ENCODE assay signal across 35 cellular contexts in genomic region chr1:165917166-165917565, GRCh38.
A peak's percentile ranks its signal among the peaks of the same experiment; 100 is the strongest.
DNase-seq lines count a peak whose midpoint lies in the region; ATAC-seq and TF ChIP-seq lines count a peak whose summit lies in the region.
"Had no signal": no experiment of that assay in that cellular context is flagged by ENCODE, and none has a peak within 500 bp of the region (broad histone marks: within the 10 kb centered on the region; RNA-seq: fewer than 3 reads in every experiment).

No MANE protein-coding gene starts in this region.

- no peaks in the 10 kb centered on the region for H3K36me3 ChIP-seq in RWPE2 (ENCODE audit: low read depth)
- H3K36me3 ChIP-seq: BE2C, BLaER1 had no signal

- H3K27ac Mint-ChIP-seq in WTC11 (no peak overlapping the region), mesothelial cell of epicardium (no peak overlapping the region)
- H3K27ac Mint-ChIP-seq: B cell; CD14-positive monocyte; CD4-positive, alpha-beta memory T cell; CD4-positive, alpha-beta T cell; CD4-positive, CD25-positive, alpha-beta regulatory T cell; CD8-positive, alpha-beta T cell had no signal

- H3K9me3 Mint-ChIP-seq in WTC11 (no peaks in the 10 kb centered on the region), mesothelial cell of epicardium (no peaks in the 10 kb centered on the region)
- H3K9me3 Mint-ChIP-seq: CD14-positive monocyte; CD4-positive, alpha-beta memory T cell; CD4-positive, alpha-beta T cell; CD4-positive, CD25-positive, alpha-beta regulatory T cell; CD8-positive, alpha-beta memory T cell; CD8-positive, alpha-beta T cell had no signal

- H3K9me3 ChIP-seq in RWPE2 (ENCODE audit: severe bottlenecking), result no peaks in the 10 kb centered on the region
- H3K9me3 ChIP-seq: A549; BE2C; BLaER1; BLaER1 treated with 17β-estradiol and CSF1 and Interleukin-3, amounts not matched to agents 10 nM and 100 nM; Caco-2 had no signal

- CTCF ChIA-PET in WTC11 (lab: Charles Lee), result interaction anchor here (0.6 kb wide), 2 partner anchors 198 to 309 kb away, joined by 3 read pairs; no protein-coding TSS in a partner anchor

- POLR2A ChIA-PET in WTC11 (lab: Charles Lee), result no interaction called here

- H3K4me1 Mint-ChIP-seq in WTC11 (peaks cover 3% of the 10 kb centered on the region), mesothelial cell of epicardium (peaks cover 3% of the 10 kb centered on the region)

- peak; percentile 1 for DNase-seq in RWPE2 (ENCODE audit: low spot score)
- no peak for DNase-seq in WTC11 (ENCODE audit: low spot score)
- peak; percentile 24 for DNase-seq in islet precursor cell
- DNase-seq in mesenteric fat pad (ENCODE audit: low spot score), result peak; percentile 64
- no peak for DNase-seq in mesothelial cell of epicardium (ENCODE audit: low spot score in 2 of 2, unreplicated experiment in 2 of 2)
- no peak for DNase-seq in NCI-H1105 treated with DMSO at 0.1 percent for 48 hours (lab: John Stamatoyannopoulos, UW)
- no peak for DNase-seq in NCI-H524 treated with DMSO at 0.1 percent for 48 hours (lab: John Stamatoyannopoulos, UW)
- DNase-seq: 8988T; ACHN; AML-193; BE2C; C1 segment of cervical spinal cord; Caco-2; Calu3; CD4-positive, alpha-beta memory T cell; CD4-positive, alpha-beta T cell; CD4-positive, CD25-positive, alpha-beta regulatory T cell; CD8-positive, alpha-beta memory T cell; CD8-positive, alpha-beta T cell; COR-L47; DMS 273 treated with DMSO at 0.1 percent for 48 hours; DMS153; DMS53; DMS79; DMS79 treated with DMSO at 0.1 percent for 48 hours; DND-41; EL had no signal

- H3K4me3 Mint-ChIP-seq in WTC11, result no peak overlapping the region
- no peak overlapping the region for H3K4me3 Mint-ChIP-seq in mesothelial cell of epicardium
- H3K4me3 Mint-ChIP-seq: B cell; CD14-positive monocyte; CD4-positive, alpha-beta memory T cell; CD4-positive, alpha-beta T cell; CD4-positive, CD25-positive, alpha-beta regulatory T cell; CD8-positive, alpha-beta memory T cell; CD8-positive, alpha-beta T cell had no signal

- H3K36me3 Mint-ChIP-seq in WTC11 (no peaks in the 10 kb centered on the region), mesothelial cell of epicardium (no peaks in the 10 kb centered on the region)
- H3K36me3 Mint-ChIP-seq: CD4-positive, alpha-beta memory T cell; CD4-positive, CD25-positive, alpha-beta regulatory T cell; CD8-positive, alpha-beta memory T cell; CD8-positive, alpha-beta T cell had no signal

- H3K27ac ChIP-seq in RWPE2 (ENCODE audit: poor library complexity, severe bottlenecking), result no peak overlapping the region
- H3K27ac ChIP-seq: 22Rv1; A549; BLaER1; BLaER1 treated with 17β-estradiol and CSF1 and Interleukin-3, amounts not matched to agents 10 nM and 100 nM; C4-2B had no signal

- H3K4me1 ChIP-seq in RWPE2 (ENCODE audit: insufficient read depth, poor library complexity, severe bottlenecking), result no peaks in the 10 kb centered on the region
- H3K4me1 ChIP-seq: BE2C; BLaER1; BLaER1 treated with 17β-estradiol and CSF1 and Interleukin-3, amounts not matched to agents 10 nM and 100 nM; Caco-2 had no signal

- no peaks in the 10 kb centered on the region for H3K27me3 ChIP-seq in RWPE2 (ENCODE audit: insufficient read depth, poor library complexity, severe bottlenecking)
- H3K27me3 ChIP-seq: BE2C; BLaER1; BLaER1 treated with 17β-estradiol and CSF1 and Interleukin-3, amounts not matched to agents 10 nM and 100 nM had no signal

- ATAC-seq in RWPE2 (ENCODE audit: low read depth), result no peak
- no peak for ATAC-seq in WTC11
- ATAC-seq in GM18861 (IDR thresholded peaks at IDR 0.05; ENCODE audit: unreplicated experiment), result no peak
- ATAC-seq: A549; CD8-positive, alpha-beta T cell had no signal

- H3K4me3 ChIP-seq in RWPE2 (ENCODE audit: severe bottlenecking), result no peak overlapping the region
- H3K4me3 ChIP-seq: A549; BLaER1; BLaER1 treated with 17β-estradiol and CSF1 and Interleukin-3, amounts not matched to agents 10 nM and 100 nM had no signal

- H3K27me3 Mint-ChIP-seq in WTC11 (ENCODE audit: low read depth) (no peaks in the 10 kb centered on the region), mesothelial cell of epicardium (ENCODE audit: low read depth) (no peaks in the 10 kb centered on the region)
- H3K27me3 Mint-ChIP-seq: B cell; CD4-positive, CD25-positive, alpha-beta regulatory T cell had no signal

- TF ChIP-seq CTCF in RWPE2 (IDR thresholded peaks at IDR 0.05; ENCODE audit: poor library complexity, severe bottlenecking) (no peak), WTC11 (IDR thresholded peaks at IDR 0.05) (no peak), mesothelial cell of epicardium (IDR thresholded peaks at IDR 0.05; ENCODE audit: unreplicated experiment) (no peak)

TF ChIP-seq in WTC11, 78 proteins besides CTCF, POLR2A, EP300 and RAD21:
- TF ChIP-seq ZSCAN18 (CRISPR knock-in tag; IDR thresholded peaks at IDR 0.05) (no peak), ATF3 (CRISPR knock-in tag; conservative IDR thresholded peaks at IDR 0.05) (no peak), FOXP1 (CRISPR knock-in tag; IDR thresholded peaks at IDR 0.05; ENCODE audit: borderline replicate concordance) (no peak), ZNF121 (CRISPR knock-in tag; IDR thresholded peaks at IDR 0.05) (0 out of 2 replicates have a peak, but pooled peaks have one; percentile 4), NFATC4 (CRISPR knock-in tag; IDR thresholded peaks at IDR 0.05) (no peak), ZNF671 (CRISPR knock-in tag; IDR thresholded peaks at IDR 0.05) (no peak)

Comparison
In these comparisons a context has a peak if more than half of its experiments do, and no peak if none do; other contexts are left out.
1. DNase-seq: peak in RWPE2 (single experiment), islet precursor cell (single experiment) and mesenteric fat pad (single experiment); none in WTC11 (single experiment), mesothelial cell of epicardium (0 of 2), NCI-H1105 treated with DMSO at 0.1 percent for 48 hours (single experiment) and NCI-H524 treated with DMSO at 0.1 percent for 48 hours (single experiment).